ENCODE assay signal across 1 cellular context in the genomic region with DNA sequence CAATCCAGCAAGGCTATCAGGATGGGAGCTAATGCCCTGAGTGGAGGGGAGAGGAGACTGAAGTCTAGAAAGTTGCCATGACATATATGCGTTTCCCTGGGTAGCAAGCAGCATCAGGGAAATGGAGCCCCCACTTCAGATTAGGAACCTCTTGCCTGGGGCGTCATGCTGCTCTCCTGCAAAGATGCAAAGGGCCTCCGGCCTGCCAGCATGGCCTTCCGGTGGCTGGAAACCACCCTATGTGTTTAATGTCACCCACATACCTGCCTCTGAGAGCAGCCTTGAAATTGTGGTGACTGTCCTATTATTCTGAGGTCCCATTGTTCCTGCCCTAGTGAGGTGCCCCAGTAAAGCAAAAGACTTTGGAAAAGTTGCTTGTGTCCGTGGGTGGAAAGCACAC.
TF ChIP-seq lines count a peak whose summit lies in the region.

No MANE protein-coding gene starts in this region.

TF ChIP-seq in GM23338, 12 proteins besides CTCF, POLR2A, EP300 and RAD21 (continued from another document):
- no peak for TF ChIP-seq JUNB (IDR thresholded peaks at IDR 0.05; ENCODE audit: unreplicated experiment)
TF ChIP-seq in GM23338: peak in this region for 0.
